In genomic region chr19:47471733-47472457, GRCh38 we compare ENCODE assay signal across 8 cellular contexts. TPM values are rescaled to one million over a fixed set of nuclear protein-coding genes. Genes with fewer than 3 reads are reported as not detected.
DNase-seq lines count a peak whose midpoint lies in the region; ATAC-seq lines count a peak whose summit lies in the region.

A gene with protein sequence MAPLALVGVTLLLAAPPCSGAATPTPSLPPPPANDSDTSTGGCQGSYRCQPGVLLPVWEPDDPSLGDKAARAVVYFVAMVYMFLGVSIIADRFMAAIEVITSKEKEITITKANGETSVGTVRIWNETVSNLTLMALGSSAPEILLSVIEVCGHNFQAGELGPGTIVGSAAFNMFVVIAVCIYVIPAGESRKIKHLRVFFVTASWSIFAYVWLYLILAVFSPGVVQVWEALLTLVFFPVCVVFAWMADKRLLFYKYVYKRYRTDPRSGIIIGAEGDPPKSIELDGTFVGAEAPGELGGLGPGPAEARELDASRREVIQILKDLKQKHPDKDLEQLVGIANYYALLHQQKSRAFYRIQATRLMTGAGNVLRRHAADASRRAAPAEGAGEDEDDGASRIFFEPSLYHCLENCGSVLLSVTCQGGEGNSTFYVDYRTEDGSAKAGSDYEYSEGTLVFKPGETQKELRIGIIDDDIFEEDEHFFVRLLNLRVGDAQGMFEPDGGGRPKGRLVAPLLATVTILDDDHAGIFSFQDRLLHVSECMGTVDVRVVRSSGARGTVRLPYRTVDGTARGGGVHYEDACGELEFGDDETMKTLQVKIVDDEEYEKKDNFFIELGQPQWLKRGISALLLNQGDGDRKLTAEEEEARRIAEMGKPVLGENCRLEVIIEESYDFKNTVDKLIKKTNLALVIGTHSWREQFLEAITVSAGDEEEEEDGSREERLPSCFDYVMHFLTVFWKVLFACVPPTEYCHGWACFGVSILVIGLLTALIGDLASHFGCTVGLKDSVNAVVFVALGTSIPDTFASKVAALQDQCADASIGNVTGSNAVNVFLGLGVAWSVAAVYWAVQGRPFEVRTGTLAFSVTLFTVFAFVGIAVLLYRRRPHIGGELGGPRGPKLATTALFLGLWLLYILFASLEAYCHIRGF (minus strand): TSS chr19:47471893. CDS start chr19:47466403, 5,490 bp downstream.

- intact Hi-C loops in left colon (cut with DNase I, micrococcal nuclease), result no loop called here

- ATAC-seq in left colon (peak; percentile 75), GM18861 (IDR thresholded peaks at IDR 0.05; ENCODE audit: unreplicated experiment) (no peak), GM18517 (IDR thresholded peaks at IDR 0.05; ENCODE audit: unreplicated experiment) (no peak)

- DNase-seq in GM03348 (ENCODE audit: low spot score) (peak; percentile 82), NCI-H1694 treated with DMSO at 0.1 percent for 48 hours (lab: John Stamatoyannopoulos, UW) (peak; percentile 72), cerebellar cortex (ENCODE audit: low spot score) (peak; percentile 90), left colon (peak; percentile 57 to 74)
- DNase-seq in activated CD4-positive, CD25-positive, alpha-beta regulatory T cell treated with anti-CD3 and anti-CD28 coated beads, Interleukin-2, amount 50 U/mL, for 72 hours, result peak; percentile 61
- peak; percentile 42 to 44 for DNase-seq in stimulated activated CD4-positive, alpha-beta T cell treated with anti-CD3 and anti-CD28 coated beads, Interleukin-4, amount 100 ng/mL, for 48 hours (ENCODE audit: low read depth in 2 of 2)

RNA-seq across cellular contexts. Expression of the gene that starts here (rescaled TPM):
- 1 to 10 TPM in 1 of 2 donors, under 1 TPM in 1; 0.09 to 2.2 TPM for total RNA-seq in left colon
